In genomic region chr11:129590753-129591475, GRCh38 we compare ENCODE assay signal across 16 cellular contexts.
DNase-seq lines count a peak whose midpoint lies in the region; ATAC-seq and TF ChIP-seq lines count a peak whose summit lies in the region.
"Had no signal": no experiment of that assay in that cellular context is flagged by ENCODE, and none has a peak within 500 bp of the region (broad histone marks: within the 10 kb centered on the region; RNA-seq: fewer than 3 reads in every experiment).

No MANE protein-coding gene starts in this region.

- WGBS in endodermal cell (ENCODE audit: insufficient coverage in 1 of 2, insufficient read length in 1 of 2), 2 experiments = 90% methylated on average over 3 to 9 of the region's 9 CpGs
- no CpG with 5 or more reads among the region's 9 CpGs for WGBS in trophoblast cell (ENCODE audit: extremely low coverage, insufficient coverage, insufficient read length)

- no peak overlapping the region for H2AFZ ChIP-seq in trophoblast cell (ENCODE audit: insufficient read depth, low read length, poor library complexity)

- no peaks in the 10 kb centered on the region for H3K36me3 ChIP-seq in endodermal cell (ENCODE audit: control insufficient read depth, insufficient read depth, low read length)
- no peaks in the 10 kb centered on the region for H3K36me3 ChIP-seq in trophoblast cell (ENCODE audit: control insufficient read depth in 1 of 2, insufficient read depth in 2 of 2, low read length in 2 of 2)
- H3K36me3 ChIP-seq in uterus = no peaks in the 10 kb centered on the region
- H3K36me3 ChIP-seq: BLaER1 had no signal

- H4K12ac ChIP-seq in trophoblast cell (ENCODE audit: low read depth, low read length) = no peak overlapping the region

- H3K14ac ChIP-seq in trophoblast cell (ENCODE audit: low read length) = no peak overlapping the region

- ATAC-seq in foreskin keratinocyte = peak; percentile 16
- ATAC-seq: HCT116 had no signal

- H3K27me3 Mint-ChIP-seq in endodermal cell (ENCODE audit: insufficient read depth) = peaks cover 3% of the 10 kb centered on the region

- H4K91ac ChIP-seq in trophoblast cell (ENCODE audit: low read depth, low read length) = no peak overlapping the region

- no peak overlapping the region for H2BK12ac ChIP-seq in trophoblast cell (ENCODE audit: low read length)

- DNase-seq in activated CD8-positive, alpha-beta memory T cell treated with anti-CD3 and anti-CD28 coated beads for 24 hours = peak; percentile 1
- no peak for DNase-seq in activated CD8-positive, alpha-beta memory T cell treated with anti-CD3 and anti-CD28 coated beads, Interleukin-2, amount 50 U/mL, for 4 hours
- peak; percentile 63 for DNase-seq in endodermal cell
- peak in 1 of 2 donors; percentile 43 for DNase-seq in foreskin keratinocyte
- peak; percentile 73 to 80 for DNase-seq in trophoblast cell
- no peak for DNase-seq in ureter (ENCODE audit: low spot score)
- DNase-seq in NCI-H226 = no peak
- no peak for DNase-seq in uterus
- DNase-seq: AML-193; Caco-2; CD8-positive, alpha-beta memory T cell; DND-41; GF-D8 had no signal

- H3K9me3 ChIP-seq in endodermal cell (ENCODE audit: control insufficient read depth, low read length) (no peaks in the 10 kb centered on the region), trophoblast cell (ENCODE audit: insufficient read depth, low read depth, low read length) (no peaks in the 10 kb centered on the region), uterus (no peaks in the 10 kb centered on the region)
- H3K9me3 ChIP-seq: BLaER1, Caco-2 had no signal

- TF ChIP-seq CTCF in endodermal cell (conservative IDR thresholded peaks at IDR 0.05) = no peak
- TF ChIP-seq CTCF in foreskin keratinocyte (conservative IDR thresholded peaks at IDR 0.05) = no peak
- no peak for TF ChIP-seq CTCF in uterus (IDR thresholded peaks at IDR 0.05)

- H3K9me3 Mint-ChIP-seq in endodermal cell = no peaks in the 10 kb centered on the region

- H3K4ac ChIP-seq in trophoblast cell (ENCODE audit: low read depth, low read length) = no peak overlapping the region

- H3K9ac ChIP-seq in endodermal cell (ENCODE audit: extremely low read depth, low read length, poor library complexity, severe bottlenecking) = no peak overlapping the region
- no peak overlapping the region for H3K9ac ChIP-seq in trophoblast cell (ENCODE audit: low read length)
- H3K9ac ChIP-seq: BLaER1 had no signal

- no peak overlapping the region for H3K4me2 ChIP-seq in trophoblast cell (ENCODE audit: low read length)
- H3K4me2 ChIP-seq: BLaER1 had no signal

- H3K4me3 Mint-ChIP-seq in endodermal cell = no peak overlapping the region
- H3K4me3 Mint-ChIP-seq: CD8-positive, alpha-beta memory T cell had no signal

- no peak overlapping the region for H3K4me3 ChIP-seq in endodermal cell (ENCODE audit: low read length)
- H3K4me3 ChIP-seq in trophoblast cell (ENCODE audit: low read depth, low read length) = no peak overlapping the region
- no peak overlapping the region for H3K4me3 ChIP-seq in uterus
- H3K4me3 ChIP-seq: BLaER1 had no signal

- H2BK5ac ChIP-seq in trophoblast cell (ENCODE audit: low read depth, low read length, poor library complexity) = no peak overlapping the region

- H4K8ac ChIP-seq in trophoblast cell (ENCODE audit: low read depth, low read length) = no peak overlapping the region

- H3K36me3 Mint-ChIP-seq in endodermal cell (ENCODE audit: low read depth) = no peaks in the 10 kb centered on the region
- H3K36me3 Mint-ChIP-seq: CD8-positive, alpha-beta memory T cell had no signal

- H3K18ac ChIP-seq in trophoblast cell (ENCODE audit: low read length) = no peak overlapping the region

- no peak overlapping the region for H3K27ac Mint-ChIP-seq in endodermal cell
- H3K27ac Mint-ChIP-seq: CD8-positive, alpha-beta memory T cell had no signal

- peaks cover 6% of the 10 kb centered on the region for H3K4me1 Mint-ChIP-seq in endodermal cell
- H3K4me1 Mint-ChIP-seq: CD8-positive, alpha-beta memory T cell had no signal

- H3K27ac ChIP-seq in endodermal cell (ENCODE audit: low read depth, low read length) (no peak overlapping the region), foreskin keratinocyte (peak overlapping the region; percentile 27), trophoblast cell (ENCODE audit: low read depth, low read length) (no peak overlapping the region), uterus (no peak overlapping the region)
- H3K27ac ChIP-seq: 22Rv1, BLaER1 had no signal

- no peak overlapping the region for H2BK120ac ChIP-seq in trophoblast cell (ENCODE audit: insufficient read depth, low read length, poor library complexity)

- H3K4me1 ChIP-seq in endodermal cell (ENCODE audit: control insufficient read depth, insufficient read depth, low read length) (peaks cover 9% of the 10 kb centered on the region), foreskin keratinocyte (peaks cover 6% of the 10 kb centered on the region), trophoblast cell (ENCODE audit: control insufficient read depth in 1 of 2, insufficient read depth in 2 of 2, low read length in 2 of 2) (peaks cover 11 to 12% of the 10 kb centered on the region in 2 experiments), uterus (no peaks in the 10 kb centered on the region)
- H3K4me1 ChIP-seq: BLaER1, Caco-2 had no signal

- H2AK5ac ChIP-seq in trophoblast cell (ENCODE audit: low read length) = no peak overlapping the region

- intact Hi-C loops in uterus (cut with DNase I; ENCODE audit: low total_unique reads) = no loop called here

- no peak overlapping the region for H3K23ac ChIP-seq in trophoblast cell (ENCODE audit: low read length)

- H3K79me1 ChIP-seq in trophoblast cell (ENCODE audit: low read length) = no peaks in the 10 kb centered on the region

- H3K27me3 ChIP-seq in endodermal cell (ENCODE audit: control insufficient read depth, insufficient read depth, low read length, poor library complexity, severe bottlenecking) = no peaks in the 10 kb centered on the region
- H3K27me3 ChIP-seq in foreskin keratinocyte = no peaks in the 10 kb centered on the region
- H3K27me3 ChIP-seq in trophoblast cell (ENCODE audit: insufficient read depth, low read length) = no peaks in the 10 kb centered on the region
- H3K27me3 ChIP-seq in uterus = no peaks in the 10 kb centered on the region
- H3K27me3 ChIP-seq: BLaER1 had no signal

- no peaks in the 10 kb centered on the region for H3K79me2 ChIP-seq in trophoblast cell (ENCODE audit: control insufficient read depth, insufficient read depth, low read length, poor library complexity)

- no peak for TF ChIP-seq POLR2A in uterus (IDR thresholded peaks at IDR 0.05)

Comparison
In these comparisons a context has a peak if more than half of its experiments do, and no peak if none do; other contexts are left out.
1. DNase-seq: peak in activated CD8-positive, alpha-beta memory T cell treated with anti-CD3 and anti-CD28 coated beads for 24 hours (single experiment), endodermal cell (single experiment) and trophoblast cell (2 of 2); none in activated CD8-positive, alpha-beta memory T cell treated with anti-CD3 and anti-CD28 coated beads, Interleukin-2, amount 50 U/mL, for 4 hours (single experiment), ureter (single experiment), NCI-H226 (single experiment) and uterus (0 of 2).